ENCODE assay signal across 1 cellular context in genomic region chr2:120383631-120384477, GRCh38.
TF ChIP-seq lines count a peak whose summit lies in the region.

No MANE protein-coding gene starts in this region.

TF ChIP-seq in HepG2, 621 proteins besides CTCF, POLR2A, EP300 and RAD21 (continued from another document):
- TF ChIP-seq HBP1 (CRISPR knock-in tag; IDR thresholded peaks at IDR 0.05; ENCODE audit: low read depth) (no peak), ZNF629 (CRISPR knock-in tag; conservative IDR thresholded peaks at IDR 0.05) (no peak), ZNF570 (CRISPR knock-in tag; IDR thresholded peaks at IDR 0.05; ENCODE audit: borderline replicate concordance) (no peak), SUZ12 (IDR thresholded peaks at IDR 0.05; ENCODE audit: low read depth, low read length) (no peak), ZNF441 (CRISPR knock-in tag; IDR thresholded peaks at IDR 0.05; ENCODE audit: borderline replicate concordance) (no peak), ESRRA (CRISPR knock-in tag; IDR thresholded peaks at IDR 0.05; ENCODE audit: low read depth) (no peak), ZBTB44 (CRISPR knock-in tag; IDR thresholded peaks at IDR 0.05) (no peak), ZNF326 (CRISPR knock-in tag; IDR thresholded peaks at IDR 0.05; ENCODE audit: borderline replicate concordance) (no peak), NFE2L1 (CRISPR knock-in tag; IDR thresholded peaks at IDR 0.05; ENCODE audit: borderline replicate concordance) (no peak), CENPBD1 (CRISPR knock-in tag; IDR thresholded peaks at IDR 0.05; ENCODE audit: borderline replicate concordance, low read depth) (no peak), MEIS1 (CRISPR knock-in tag; IDR thresholded peaks at IDR 0.05; ENCODE audit: borderline replicate concordance) (no peak)
